In genomic region chr9:69131682-69132081, GRCh38 we compare ENCODE assay signal across 1 cellular context.
TF ChIP-seq lines count a peak whose summit lies in the region.

No MANE protein-coding gene starts in this region.

TF ChIP-seq in WTC11, 78 proteins besides CTCF, POLR2A, EP300 and RAD21 (continued from another document):
- TF ChIP-seq AFF4 (CRISPR knock-in tag; IDR thresholded peaks at IDR 0.05; ENCODE audit: borderline replicate concordance) (no peak), OVOL2 (CRISPR knock-in tag; IDR thresholded peaks at IDR 0.05; ENCODE audit: borderline replicate concordance) (no peak), MXD4 (CRISPR knock-in tag; IDR thresholded peaks at IDR 0.05; ENCODE audit: borderline replicate concordance) (no peak), NFATC4 (CRISPR knock-in tag; IDR thresholded peaks at IDR 0.05) (no peak), ZNF138 (CRISPR knock-in tag; conservative IDR thresholded peaks at IDR 0.05) (no peak), ESRRA (CRISPR knock-in tag; IDR thresholded peaks at IDR 0.05; ENCODE audit: borderline replicate concordance) (no peak), USF2 (CRISPR knock-in tag; IDR thresholded peaks at IDR 0.05) (no peak), NR3C1 (CRISPR knock-in tag; conservative IDR thresholded peaks at IDR 0.05; ENCODE audit: low read depth) (no peak)
